Comparison of ENCODE assay signal across 9 cellular contexts in genomic region chr15:56496635-56497034, GRCh38. TPM values are rescaled to one million over a fixed set of nuclear protein-coding genes. Genes with fewer than 3 reads are reported as not detected.
DNase-seq lines count a peak whose midpoint lies in the region; ATAC-seq and TF ChIP-seq lines count a peak whose summit lies in the region.
"Had no signal": no experiment of that assay in that cellular context is flagged by ENCODE, and none has a peak within 500 bp of the region (broad histone marks: within the 10 kb centered on the region; RNA-seq: fewer than 3 reads in every experiment).

No MANE protein-coding gene starts in this region.

- H3K4me3 ChIP-seq in fibroblast of the aortic adventitia (ENCODE audit: low read depth, low read length): peak overlapping the region; percentile 19
- H3K4me3 ChIP-seq: BLaER1 treated with 17β-estradiol and CSF1 and Interleukin-3, amounts not matched to agents 10 nM and 100 nM had no signal

- ATAC-seq in HG02798 (IDR thresholded peaks at IDR 0.05; ENCODE audit: poor library complexity, unreplicated experiment) (peak; percentile 70), omental fat pad (ENCODE audit: low FRiP score) (peak; percentile 70), GM21526 (IDR thresholded peaks at IDR 0.05; ENCODE audit: low FRiP score, unreplicated experiment) (no peak)

- TF ChIP-seq CTCF in fibroblast of the aortic adventitia (IDR thresholded peaks at IDR 0.05; ENCODE audit: insufficient read depth, low read length): peak; percentile 66
- TF ChIP-seq CTCF in omental fat pad (IDR thresholded peaks at IDR 0.05): no peak

- DNase-seq in DMS79 treated with DMSO at 0.1 percent for 48 hours (lab: John Stamatoyannopoulos, UW): peak; percentile 32
- DNase-seq in DMS79 (lab: John Stamatoyannopoulos, UW): no peak
- peak; percentile 45 for DNase-seq in NCI-H2081 treated with DMSO at 0.1 percent for 48 hours (lab: John Stamatoyannopoulos, UW)
- peak; percentile 27 for DNase-seq in T1000 (lab: John Stamatoyannopoulos, UW)
- DNase-seq in fibroblast of the aortic adventitia (ENCODE audit: low read depth): peak; percentile 89
- DNase-seq in omental fat pad (ENCODE audit: low spot score): no peak

RNA-seq across cellular contexts. Expression of gene MNS1, which starts 31.7 kb away (rescaled TPM):
- 3.8 and 7.0 TPM in 2 replicates for total RNA-seq in fibroblast of the aortic adventitia (ENCODE audit: low replicate concordance)
- total RNA-seq in omental fat pad: 1 to 10 TPM in 1 of 4 donors, under 1 TPM in 2, not detected in 1; 0.84 to 1.0 (median 0.84) TPM

Comparison
In these comparisons a context has a peak if more than half of its experiments do, and no peak if none do; other contexts are left out.
1. DNase-seq: peak in DMS79 treated with DMSO at 0.1 percent for 48 hours (single experiment), NCI-H2081 treated with DMSO at 0.1 percent for 48 hours (single experiment), T1000 (single experiment) and fibroblast of the aortic adventitia (single experiment); none in DMS79 (single experiment) and omental fat pad (single experiment).